In genomic region chr2:66236816-66237469, GRCh38 we compare ENCODE assay signal across 1 cellular context.
TF ChIP-seq lines count a peak whose summit lies in the region.

No MANE protein-coding gene starts in this region.

TF ChIP-seq in IMR-90, 13 proteins besides CTCF, POLR2A, EP300 and RAD21 (continued from another document):
- TF ChIP-seq, protein P1, sequence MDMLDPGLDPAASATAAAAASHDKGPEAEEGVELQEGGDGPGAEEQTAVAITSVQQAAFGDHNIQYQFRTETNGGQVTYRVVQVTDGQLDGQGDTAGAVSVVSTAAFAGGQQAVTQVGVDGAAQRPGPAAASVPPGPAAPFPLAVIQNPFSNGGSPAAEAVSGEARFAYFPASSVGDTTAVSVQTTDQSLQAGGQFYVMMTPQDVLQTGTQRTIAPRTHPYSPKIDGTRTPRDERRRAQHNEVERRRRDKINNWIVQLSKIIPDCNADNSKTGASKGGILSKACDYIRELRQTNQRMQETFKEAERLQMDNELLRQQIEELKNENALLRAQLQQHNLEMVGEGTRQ (IDR thresholded peaks at IDR 0.05; ENCODE audit: low read depth, low read length), result no peak
- TF ChIP-seq CHD1 (IDR thresholded peaks at IDR 0.05; ENCODE audit: low read depth, low read length) (no peak), MXI1 (IDR thresholded peaks at IDR 0.05; ENCODE audit: borderline replicate concordance, low read depth, low read length) (no peak), RFX5 (IDR thresholded peaks at IDR 0.05; ENCODE audit: low read depth, low read length) (no peak)
